ENCODE assay signal across 12 cellular contexts in genomic region chr1:101262060-101262459, GRCh38. TPM values are rescaled to one million over a fixed set of nuclear protein-coding genes. Genes with fewer than 3 reads are reported as not detected.
A peak's percentile ranks its signal among the peaks of the same experiment; 100 is the strongest.
DNase-seq lines count a peak whose midpoint lies in the region; ATAC-seq, FAIRE-seq and TF ChIP-seq lines count a peak whose summit lies in the region.
"Had no signal": no experiment of that assay in that cellular context is flagged by ENCODE, and none has a peak within 500 bp of the region (broad histone marks: within the 10 kb centered on the region; RNA-seq: fewer than 3 reads in every experiment).

No MANE protein-coding gene starts in this region.

- no peak for TF ChIP-seq CTCF in Loucy (conservative IDR thresholded peaks at IDR 0.05; ENCODE audit: low read length)
- TF ChIP-seq CTCF in kidney (IDR thresholded peaks at IDR 0.05; ENCODE audit: borderline replicate concordance, extremely low read depth, insufficient read depth) = no peak

- H3K27ac Mint-ChIP-seq in T-helper 1 cell treated with Interleukin-12 subunit alpha and Interleukin-12 subunit beta and Interleukin-4 antibody, amounts not matched to agents 30 μg/mL and 1 μg/mL, for 36 hours = peak overlapping the region; percentile 70
- peak overlapping the region; percentile 7 to 86 for H3K27ac Mint-ChIP-seq in effector memory CD8-positive, alpha-beta T cell

- H3F3A ChIP-seq in Loucy (ENCODE audit: low read depth) = peaks cover 27% of the 10 kb centered on the region

- H3K4me3 ChIP-seq in Loucy (ENCODE audit: low read length, poor library complexity, severe bottlenecking) (peak overlapping the region; percentile 63), neuron (ENCODE audit: low read length) (no peak overlapping the region), kidney (ENCODE audit: low read length in 2 of 2) (no peak overlapping the region)

- no peaks in the 10 kb centered on the region for H3K27me3 Mint-ChIP-seq in T-helper 1 cell treated with Interleukin-12 subunit alpha and Interleukin-12 subunit beta and Interleukin-4 antibody, amounts not matched to agents 30 μg/mL and 1 μg/mL, for 36 hours (ENCODE audit: low read depth)
- H3K27me3 Mint-ChIP-seq in effector memory CD8-positive, alpha-beta T cell = no peaks in the 10 kb centered on the region

- H3K9ac ChIP-seq in Loucy (ENCODE audit: low read depth, low read length, poor library complexity, severe bottlenecking) (peak overlapping the region; percentile 69), kidney (ENCODE audit: low read length in 2 of 2) (no peak overlapping the region)

- H4K20me1 ChIP-seq in Loucy (ENCODE audit: insufficient read depth, low read length, poor library complexity, severe bottlenecking) = no peaks in the 10 kb centered on the region

- no peaks in the 10 kb centered on the region for H3K36me3 ChIP-seq in Loucy (ENCODE audit: insufficient read depth, low read length)
- H3K36me3 ChIP-seq in neuron (ENCODE audit: insufficient read depth, low read length) = no peaks in the 10 kb centered on the region
- no peaks in the 10 kb centered on the region for H3K36me3 ChIP-seq in kidney (ENCODE audit: control insufficient read depth in 1 of 2, insufficient read depth in 2 of 2, low read length in 2 of 2)
- H3K36me3 ChIP-seq: brain microvascular endothelial cell had no signal

- H3K4me1 ChIP-seq in Loucy (ENCODE audit: insufficient read depth, low read length, poor library complexity, severe bottlenecking) (peaks cover 68% of the 10 kb centered on the region), neuron (ENCODE audit: insufficient read depth, low read length) (peaks cover 25% of the 10 kb centered on the region), kidney (ENCODE audit: control insufficient read depth in 1 of 2, insufficient read depth in 1 of 2, low read depth in 1 of 2, low read length in 2 of 2) (peaks cover 0 to 3% of the 10 kb centered on the region in 2 donors)

- H3K9me3 Mint-ChIP-seq in T-helper 1 cell treated with Interleukin-12 subunit alpha and Interleukin-12 subunit beta and Interleukin-4 antibody, amounts not matched to agents 30 μg/mL and 1 μg/mL, for 36 hours = no peaks in the 10 kb centered on the region
- H3K9me3 Mint-ChIP-seq in effector memory CD8-positive, alpha-beta T cell = no peaks in the 10 kb centered on the region

- H2AFZ ChIP-seq in Loucy (ENCODE audit: low read length) (peak overlapping the region; percentile 92), neuron (ENCODE audit: low read depth, low read length) (peak overlapping the region; percentile 79)

- no peaks in the 10 kb centered on the region for H3K9me2 ChIP-seq in Loucy (replicated peaks; ENCODE audit: low read depth, low read length)

- peaks cover 3% of the 10 kb centered on the region for H3K36me3 Mint-ChIP-seq in T-helper 1 cell treated with Interleukin-12 subunit alpha and Interleukin-12 subunit beta and Interleukin-4 antibody, amounts not matched to agents 30 μg/mL and 1 μg/mL, for 36 hours (ENCODE audit: low read depth)
- no peaks in the 10 kb centered on the region for H3K36me3 Mint-ChIP-seq in effector memory CD8-positive, alpha-beta T cell (ENCODE audit: insufficient read depth)

- peak overlapping the region; percentile 60 for H3K4me3 Mint-ChIP-seq in T-helper 1 cell treated with Interleukin-12 subunit alpha and Interleukin-12 subunit beta and Interleukin-4 antibody, amounts not matched to agents 30 μg/mL and 1 μg/mL, for 36 hours
- H3K4me3 Mint-ChIP-seq in effector memory CD8-positive, alpha-beta T cell = peak overlapping the region; percentile 66 to 75

- DNase-seq in T-helper 1 cell (no peak), kidney tubule cell (ENCODE audit: low spot score) (no peak), kidney (no peak)
- no peak for DNase-seq in effector memory CD8-positive, alpha-beta T cell
- DNase-seq: 8988T, brain microvascular endothelial cell, DMS153 had no signal

- peak overlapping the region; percentile 72 for H3K4me2 ChIP-seq in Loucy (ENCODE audit: low read depth, low read length, poor library complexity, severe bottlenecking)

- H3K9me3 ChIP-seq in Loucy (ENCODE audit: insufficient read depth, low read depth, low read length) (no peaks in the 10 kb centered on the region), neuron (ENCODE audit: low read length) (no peaks in the 10 kb centered on the region), kidney (ENCODE audit: control insufficient read depth in 1 of 2, low read length in 2 of 2) (no peaks in the 10 kb centered on the region)

- no peak for ATAC-seq in effector memory CD8-positive, alpha-beta T cell (replicated peaks)
- no peak for ATAC-seq in HG02981 (IDR thresholded peaks at IDR 0.05; ENCODE audit: unreplicated experiment)
- ATAC-seq: esophagus mucosa had no signal

- H3K27ac ChIP-seq in kidney (ENCODE audit: low read depth in 2 of 2, low read length in 2 of 2) = no peak overlapping the region
- H3K27ac ChIP-seq: brain microvascular endothelial cell had no signal

- intact Hi-C loops in kidney (cut with DNase I) = no loop called here

- H3K27me3 ChIP-seq in Loucy (ENCODE audit: insufficient read depth, low read length, poor library complexity, severe bottlenecking) (no peaks in the 10 kb centered on the region), neuron (ENCODE audit: insufficient read depth, low read length) (no peaks in the 10 kb centered on the region)
- H3K27me3 ChIP-seq: brain microvascular endothelial cell had no signal

- no peak for FAIRE-seq in kidney (lab: Jason Lieb, UNC)

- no peaks in the 10 kb centered on the region for H3K79me2 ChIP-seq in Loucy (ENCODE audit: insufficient read depth, low read length)

- H3K4me1 Mint-ChIP-seq in T-helper 1 cell treated with Interleukin-12 subunit alpha and Interleukin-12 subunit beta and Interleukin-4 antibody, amounts not matched to agents 30 μg/mL and 1 μg/mL, for 36 hours (ENCODE audit: low read depth) = peaks cover 63% of the 10 kb centered on the region
- H3K4me1 Mint-ChIP-seq in effector memory CD8-positive, alpha-beta T cell (ENCODE audit: low read depth in 2 of 2) = peaks cover 63 to 75% of the 10 kb centered on the region in 2 donors

RNA-seq across cellular contexts. Expression of gene S1PR1, which starts 25.2 kb away (rescaled TPM):
- total RNA-seq in kidney = 51.6 TPM
- 14.2 TPM for polyA plus RNA-seq in kidney (ENCODE audit: insufficient read depth, low read depth, low replicate concordance)
